Comparison of ENCODE assay signal across 22 cellular contexts in genomic region chr21:35382696-35383095, GRCh38.
DNase-seq lines count a peak whose midpoint lies in the region; FAIRE-seq and TF ChIP-seq lines count a peak whose summit lies in the region.
"Had no signal": no experiment of that assay in that cellular context is flagged by ENCODE, and none has a peak within 500 bp of the region (broad histone marks: within the 10 kb centered on the region; RNA-seq: fewer than 3 reads in every experiment).

No MANE protein-coding gene starts in this region.

- H2BK120ac ChIP-seq in trophoblast cell (ENCODE audit: insufficient read depth, low read length, poor library complexity), result no peak overlapping the region

- no peak overlapping the region for H3K4me3 ChIP-seq in astrocyte (ENCODE audit: insufficient read depth, low read depth, low read length)
- no peak overlapping the region for H3K4me3 ChIP-seq in choroid plexus epithelial cell (ENCODE audit: low read depth, low read length)
- no peak overlapping the region for H3K4me3 ChIP-seq in trophoblast cell (ENCODE audit: low read depth, low read length)
- no peak overlapping the region for H3K4me3 ChIP-seq in colonic mucosa
- H3K4me3 ChIP-seq: SJSA1 had no signal

- H3K4ac ChIP-seq in trophoblast cell (ENCODE audit: low read depth, low read length), result no peak overlapping the region

- no peak overlapping the region for H4K91ac ChIP-seq in trophoblast cell (ENCODE audit: low read depth, low read length)

- H3K4me2 ChIP-seq in astrocyte (ENCODE audit: low read length), result peak overlapping the region; percentile 32
- no peak overlapping the region for H3K4me2 ChIP-seq in trophoblast cell (ENCODE audit: low read length)

- H2BK12ac ChIP-seq in trophoblast cell (ENCODE audit: low read length), result no peak overlapping the region

- DNase-seq in NCI-H526 treated with DMSO at 0.1 percent for 48 hours (lab: John Stamatoyannopoulos, UW) (peak; percentile 27), astrocyte (ENCODE audit: low read depth) (peak; percentile 75), choroid plexus epithelial cell (ENCODE audit: low read depth) (peak; percentile 33), trophoblast cell (peak; percentile 75 to 82), Kasumi-1 (lab: John Stamatoyannopoulos, UW) (no peak), colonic mucosa (no peak), T-helper 2 cell (no peak)
- DNase-seq: Calu3; CD8-positive, alpha-beta memory T cell; DMS79 treated with DMSO at 0.1 percent for 48 hours; GF-D8; Karpas-422; NCI-H1105 treated with DMSO at 0.1 percent for 48 hours; NCI-H146; NCI-H2107; NCI-H774; NK-92 treated with Interleukin-12 subunit alpha and Interleukin-12 subunit beta, amount 100 ng/mL, for 24 hours; PC-3 had no signal

- H3K9me3 ChIP-seq in astrocyte (ENCODE audit: insufficient read depth, low read depth, low read length) (no peaks in the 10 kb centered on the region), trophoblast cell (ENCODE audit: insufficient read depth, low read depth, low read length) (no peaks in the 10 kb centered on the region), colonic mucosa (no peaks in the 10 kb centered on the region)
- H3K9me3 ChIP-seq: SJSA1 had no signal

- H3K18ac ChIP-seq in trophoblast cell (ENCODE audit: low read length), result no peak overlapping the region

- no peak overlapping the region for H4K8ac ChIP-seq in trophoblast cell (ENCODE audit: low read depth, low read length)

- no peaks in the 10 kb centered on the region for H3K79me2 ChIP-seq in astrocyte (ENCODE audit: insufficient read depth, low read length)
- no peaks in the 10 kb centered on the region for H3K79me2 ChIP-seq in trophoblast cell (ENCODE audit: control insufficient read depth, insufficient read depth, low read length, poor library complexity)

- no peaks in the 10 kb centered on the region for H3K36me3 Mint-ChIP-seq in astrocyte (ENCODE audit: low read depth, unreplicated experiment)
- H3K36me3 Mint-ChIP-seq: CD8-positive, alpha-beta memory T cell had no signal

- FAIRE-seq in astrocyte (lab: Jason Lieb, UNC), result no peak
- FAIRE-seq: GM12892 had no signal

- no peaks in the 10 kb centered on the region for H3K27me3 ChIP-seq in astrocyte (ENCODE audit: insufficient read depth, low read length)
- no peaks in the 10 kb centered on the region for H3K27me3 ChIP-seq in trophoblast cell (ENCODE audit: insufficient read depth, low read length)
- no peaks in the 10 kb centered on the region for H3K27me3 ChIP-seq in colonic mucosa
- H3K27me3 ChIP-seq: SJSA1 had no signal

- no peaks in the 10 kb centered on the region for H4K20me1 ChIP-seq in astrocyte (ENCODE audit: insufficient read depth, low read length)

- H3K27ac ChIP-seq in astrocyte (ENCODE audit: low read depth, low read length), result peak overlapping the region; percentile 62
- H3K27ac ChIP-seq in trophoblast cell (ENCODE audit: low read depth, low read length), result no peak overlapping the region
- no peak overlapping the region for H3K27ac ChIP-seq in colonic mucosa
- H3K27ac ChIP-seq: C4-2B, SJSA1 had no signal

- no peak overlapping the region for H3K4me3 Mint-ChIP-seq in astrocyte (ENCODE audit: unreplicated experiment)
- H3K4me3 Mint-ChIP-seq: B cell; CD8-positive, alpha-beta memory T cell had no signal

- no peak overlapping the region for H2BK5ac ChIP-seq in trophoblast cell (ENCODE audit: low read depth, low read length, poor library complexity)

- no peaks in the 10 kb centered on the region for H3K27me3 Mint-ChIP-seq in astrocyte (ENCODE audit: low read depth, unreplicated experiment)
- H3K27me3 Mint-ChIP-seq: B cell; CD8-positive, alpha-beta memory T cell had no signal

- H2AFZ ChIP-seq in astrocyte (ENCODE audit: low read depth, low read length) (no peak overlapping the region), trophoblast cell (ENCODE audit: insufficient read depth, low read length, poor library complexity) (no peak overlapping the region)

- H2AK5ac ChIP-seq in trophoblast cell (ENCODE audit: low read length), result no peak overlapping the region

- H3K9me3 Mint-ChIP-seq in astrocyte (ENCODE audit: unreplicated experiment), result no peaks in the 10 kb centered on the region
- H3K9me3 Mint-ChIP-seq: CD8-positive, alpha-beta memory T cell had no signal

- H3K4me1 Mint-ChIP-seq in astrocyte (ENCODE audit: low read depth, unreplicated experiment), result peaks cover 42% of the 10 kb centered on the region
- H3K4me1 Mint-ChIP-seq: B cell; CD8-positive, alpha-beta memory T cell had no signal

- H3K9ac ChIP-seq in astrocyte (ENCODE audit: low read length), result no peak overlapping the region
- no peak overlapping the region for H3K9ac ChIP-seq in trophoblast cell (ENCODE audit: low read length)
- no peak overlapping the region for H3K9ac ChIP-seq in colonic mucosa (ENCODE audit: low read depth in 2 of 2, low read length in 2 of 2)

- peaks cover 13% of the 10 kb centered on the region for H3K4me1 ChIP-seq in astrocyte (ENCODE audit: insufficient read depth, low read length)
- no peaks in the 10 kb centered on the region for H3K4me1 ChIP-seq in trophoblast cell (ENCODE audit: control insufficient read depth in 1 of 2, insufficient read depth in 2 of 2, low read length in 2 of 2)
- no peaks in the 10 kb centered on the region for H3K4me1 ChIP-seq in colonic mucosa

- no peak overlapping the region for H3K23ac ChIP-seq in trophoblast cell (ENCODE audit: low read length)

- no peaks in the 10 kb centered on the region for H3K79me1 ChIP-seq in trophoblast cell (ENCODE audit: low read length)

- peak overlapping the region; percentile 75 for H3K27ac Mint-ChIP-seq in astrocyte (ENCODE audit: unreplicated experiment)
- H3K27ac Mint-ChIP-seq: B cell; CD8-positive, alpha-beta memory T cell had no signal

- no peak overlapping the region for H3K14ac ChIP-seq in trophoblast cell (ENCODE audit: low read length)

- no peaks in the 10 kb centered on the region for H3K36me3 ChIP-seq in astrocyte (ENCODE audit: insufficient read depth, low read length)
- no peaks in the 10 kb centered on the region for H3K36me3 ChIP-seq in trophoblast cell (ENCODE audit: control insufficient read depth in 1 of 2, insufficient read depth in 2 of 2, low read length in 2 of 2)
- H3K36me3 ChIP-seq in colonic mucosa, result no peaks in the 10 kb centered on the region
- H3K36me3 ChIP-seq: SJSA1 had no signal

- no CpG with 5 or more reads among the region's 6 CpGs for WGBS in trophoblast cell (ENCODE audit: extremely low coverage, insufficient coverage, insufficient read length)

- H4K12ac ChIP-seq in trophoblast cell (ENCODE audit: low read depth, low read length), result no peak overlapping the region

- intact Hi-C loops in colonic mucosa (cut with DNase I), result no loop called here

- TF ChIP-seq CTCF in astrocyte (IDR thresholded peaks at IDR 0.05; ENCODE audit: insufficient read depth, low read depth, low read length), result no peak
- no peak for TF ChIP-seq CTCF in choroid plexus epithelial cell (conservative IDR thresholded peaks at IDR 0.05; ENCODE audit: low read depth, low read length)
- TF ChIP-seq CTCF in colonic mucosa (IDR thresholded peaks at IDR 0.05), result no peak

Comparison
In these comparisons a context has a peak if more than half of its experiments do, and no peak if none do; other contexts are left out.
1. DNase-seq: peak in NCI-H526 treated with DMSO at 0.1 percent for 48 hours (single experiment), astrocyte (single experiment), choroid plexus epithelial cell (single experiment) and trophoblast cell (2 of 2); none in Kasumi-1 (0 of 2), colonic mucosa (single experiment) and T-helper 2 cell (0 of 5).